In the genomic region with DNA sequence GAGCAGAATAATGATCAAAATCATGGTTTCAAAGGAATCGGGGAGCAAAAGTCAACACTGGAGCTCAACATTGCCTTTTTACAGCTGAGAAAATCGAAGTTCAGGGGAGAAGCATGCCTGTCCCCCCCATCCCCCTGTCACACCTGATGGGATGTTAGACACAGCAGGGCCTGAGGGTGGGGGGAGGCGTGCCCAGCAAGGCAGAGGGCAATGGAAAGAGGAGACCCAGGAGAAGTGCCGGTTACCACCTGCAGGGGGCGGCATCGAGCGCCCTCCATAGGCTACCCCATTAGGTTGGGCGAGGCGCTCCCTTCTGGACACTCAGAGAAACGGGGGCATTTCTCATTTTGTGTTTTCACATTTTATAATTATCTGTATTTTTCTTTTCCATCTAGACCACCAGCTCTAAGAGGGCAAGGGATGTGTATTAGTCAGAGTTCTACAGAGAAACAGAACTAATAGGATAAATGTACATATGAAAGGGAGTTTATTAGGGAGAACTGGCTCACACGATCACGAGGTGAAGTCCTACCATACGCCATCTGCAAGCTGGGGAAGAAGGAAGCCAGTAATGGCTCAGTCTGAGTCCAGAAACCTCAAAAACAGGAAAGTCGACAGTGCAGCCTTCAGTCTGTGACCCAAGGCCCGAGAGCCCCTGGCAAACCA, we compare ENCODE assay signal across 9 cellular contexts.
DNase-seq lines count a peak whose midpoint lies in the region; ATAC-seq, FAIRE-seq and TF ChIP-seq lines count a peak whose summit lies in the region.
"Had no signal": no experiment of that assay in that cellular context is flagged by ENCODE, and none has a peak within 500 bp of the region (broad histone marks: within the 10 kb centered on the region; RNA-seq: fewer than 3 reads in every experiment).

No MANE protein-coding gene starts in this region.

- H3K27me3 Mint-ChIP-seq in activated T-helper 1 cell treated with anti-CD3 and anti-CD28 coated beads, Interleukin-12 subunit alpha, Interleukin-12 subunit beta, Interleukin-2, Interleukin-4 antibody, amounts not matched to agents 30 ng/mL and 10 ng/mL and 1 ng/mL, durations not matched to agents 14 hours and 24 hours and 36 hours (ENCODE audit: insufficient read depth), result peaks cover 2% of the 10 kb centered on the region

- H3K4me3 ChIP-seq in NT2/D1 (ENCODE audit: insufficient read length, low read depth) (no peak overlapping the region), thoracic aorta (no peak overlapping the region)
- H3K4me3 ChIP-seq: cardiac muscle cell had no signal

- intact Hi-C loops in activated T-helper 1 cell treated with anti-CD3 and anti-CD28 coated beads, Interleukin-12 subunit alpha, Interleukin-12 subunit beta, Interleukin-2, Interleukin-4 antibody, amounts not matched to agents 30 ng/mL and 10 ng/mL and 1 ng/mL, durations not matched to agents 14 hours and 24 hours and 36 hours (cut with micrococcal nuclease), result loop anchor here (1.0 kb wide), 2 partner anchors 255 to 673 kb away; no protein-coding TSS in a partner anchor

- H3K9ac ChIP-seq in NT2/D1 (ENCODE audit: insufficient read length, low read depth), result no peak overlapping the region

- H3K27ac Mint-ChIP-seq in activated T-helper 1 cell treated with anti-CD3 and anti-CD28 coated beads, Interleukin-12 subunit alpha, Interleukin-12 subunit beta, Interleukin-2, Interleukin-4 antibody, amounts not matched to agents 30 ng/mL and 10 ng/mL and 1 ng/mL, durations not matched to agents 14 hours and 24 hours and 36 hours, result no peak overlapping the region

- no peak overlapping the region for H3K27ac ChIP-seq in thoracic aorta
- H3K27ac ChIP-seq: cardiac muscle cell had no signal

- no peaks in the 10 kb centered on the region for H3K4me1 Mint-ChIP-seq in activated T-helper 1 cell treated with anti-CD3 and anti-CD28 coated beads, Interleukin-12 subunit alpha, Interleukin-12 subunit beta, Interleukin-2, Interleukin-4 antibody, amounts not matched to agents 30 ng/mL and 10 ng/mL and 1 ng/mL, durations not matched to agents 14 hours and 24 hours and 36 hours (ENCODE audit: low read depth)

- H3K9me3 ChIP-seq in NT2/D1 (ENCODE audit: insufficient read depth, low read length) (no peaks in the 10 kb centered on the region), thoracic aorta (no peaks in the 10 kb centered on the region)

- H3K9me3 Mint-ChIP-seq in activated T-helper 1 cell treated with anti-CD3 and anti-CD28 coated beads, Interleukin-12 subunit alpha, Interleukin-12 subunit beta, Interleukin-2, Interleukin-4 antibody, amounts not matched to agents 30 ng/mL and 10 ng/mL and 1 ng/mL, durations not matched to agents 14 hours and 24 hours and 36 hours, result no peaks in the 10 kb centered on the region

- peak; percentile 85 for FAIRE-seq in GM19239 (lab: Jason Lieb, UNC)

- H3K27me3 ChIP-seq in NT2/D1 (ENCODE audit: insufficient read depth, insufficient read length), result no peaks in the 10 kb centered on the region
- H3K27me3 ChIP-seq in thoracic aorta (replicated peaks; ENCODE audit: insufficient read depth), result no peaks in the 10 kb centered on the region
- H3K27me3 ChIP-seq: cardiac muscle cell had no signal

- no peaks in the 10 kb centered on the region for H3K36me3 Mint-ChIP-seq in activated T-helper 1 cell treated with anti-CD3 and anti-CD28 coated beads, Interleukin-12 subunit alpha, Interleukin-12 subunit beta, Interleukin-2, Interleukin-4 antibody, amounts not matched to agents 30 ng/mL and 10 ng/mL and 1 ng/mL, durations not matched to agents 14 hours and 24 hours and 36 hours (ENCODE audit: low read depth)

- H3K4me1 ChIP-seq in NT2/D1 (ENCODE audit: insufficient read depth, insufficient read length), result no peaks in the 10 kb centered on the region
- H3K4me1 ChIP-seq in thoracic aorta (ENCODE audit: control insufficient read depth in 1 of 2, low read depth in 2 of 2), result no peaks in the 10 kb centered on the region

- peak; percentile 100 for ATAC-seq in HG03103 (IDR thresholded peaks at IDR 0.05; ENCODE audit: low read depth, unreplicated experiment)
- no peak for ATAC-seq in thoracic aorta (ENCODE audit: insufficient number of reproducible peaks, low FRiP score, low read depth)

- H3K36me3 ChIP-seq in NT2/D1 (ENCODE audit: insufficient read depth, insufficient read length, low read length) (no peaks in the 10 kb centered on the region), thoracic aorta (no peaks in the 10 kb centered on the region)
- H3K36me3 ChIP-seq: cardiac muscle cell had no signal

- TF ChIP-seq CTCF in thoracic aorta (IDR thresholded peaks at IDR 0.05), result peak; percentile 21

- H3K4me3 Mint-ChIP-seq in activated T-helper 1 cell treated with anti-CD3 and anti-CD28 coated beads, Interleukin-12 subunit alpha, Interleukin-12 subunit beta, Interleukin-2, Interleukin-4 antibody, amounts not matched to agents 30 ng/mL and 10 ng/mL and 1 ng/mL, durations not matched to agents 14 hours and 24 hours and 36 hours, result no peak overlapping the region

- DNase-seq in Daoy (ENCODE audit: low read depth) (peak; percentile 13), GM19239 (ENCODE audit: insufficient read length, low spot score) (peak; percentile 72), NT2/D1 (ENCODE audit: low read depth, low spot score) (peak; percentile 66), kidney tubule cell (ENCODE audit: low spot score) (peak; percentile 30), thoracic aorta (ENCODE audit: low spot score) (no peak), putamen (ENCODE audit: low spot score) (no peak)
- peak; percentile 40 for DNase-seq in activated T-helper 1 cell treated with anti-CD3 and anti-CD28 coated beads, Interleukin-12 subunit alpha, Interleukin-12 subunit beta, Interleukin-2, Interleukin-4 antibody, amounts not matched to agents 30 ng/mL and 10 ng/mL and 1 ng/mL, durations not matched to agents 14 hours and 24 hours and 36 hours (ENCODE audit: low spot score)

Comparison
In these comparisons a context has a peak if more than half of its experiments do, and no peak if none do; other contexts are left out.
1. DNase-seq: peak in Daoy (single experiment), GM19239 (single experiment), NT2/D1 (single experiment), activated T-helper 1 cell treated with anti-CD3 and anti-CD28 coated beads, Interleukin-12 subunit alpha, Interleukin-12 subunit beta, Interleukin-2, Interleukin-4 antibody, amounts not matched to agents 30 ng/mL and 10 ng/mL and 1 ng/mL, durations not matched to agents 14 hours and 24 hours and 36 hours (single experiment) and kidney tubule cell (single experiment); none in thoracic aorta (single experiment) and putamen (single experiment).